16 cellular contexts compared by ENCODE assay signal in genomic region chr17:41380091-41380490, GRCh38. TPM values are rescaled to one million over a fixed set of nuclear protein-coding genes. Genes with fewer than 3 reads are reported as not detected.
DNase-seq lines count a peak whose midpoint lies in the region; TF ChIP-seq lines count a peak whose summit lies in the region.
"Not testable (repeated sequence)": the region's sequence is repeated elsewhere in the genome, so short reads cannot be mapped to it uniquely, and the experiment has no call there.
"Had no signal": no experiment of that assay in that cellular context is flagged by ENCODE, and none has a peak within 500 bp of the region (broad histone marks: within the 10 kb centered on the region; RNA-seq: fewer than 3 reads in every experiment).

No MANE protein-coding gene starts in this region.

- POLR2A ChIA-PET in PC-9 (lab: Charles Lee; ENCODE audit: unreplicated experiment), result interaction anchor here (0.6 to 1.0 kb wide), 3 partner anchors 146 to 479 kb away, joined by 5 to 16 read pairs (median 6); no protein-coding TSS in a partner anchor

- H3K27me3 ChIP-seq in PC-9 (ENCODE audit: insufficient read depth, low read depth), result not testable (repeated sequence)

- H3K9me3 ChIP-seq in PC-9 (ENCODE audit: insufficient read depth, low read depth), result not testable (repeated sequence)

- H3K27ac ChIP-seq in PC-9, result peak overlapping the region; percentile 90

- DNase-seq in ACHN (peak; percentile 54), ELR (ENCODE audit: low read depth) (peak; percentile 98), HPDE6-E6E7 (ENCODE audit: extremely low spot score) (peak; percentile 58), PC-9 (peak; percentile 55 to 88), amniotic epithelial cell (ENCODE audit: low read depth) (peak; percentile 52), epithelial cell of proximal tubule (ENCODE audit: low read depth) (peak; percentile 76), hepatic stellate cell (ENCODE audit: low spot score) (peak; percentile 73), retinal pigment epithelial cell (ENCODE audit: low read depth) (peak; percentile 27)

- H3K9me2 ChIP-seq in PC-9 (ENCODE audit: insufficient read depth), result not testable (repeated sequence)

- in situ Hi-C loops in ACHN (cut with HindIII; ENCODE audit: low pct_ligation_motif_present, low pct_unique_long_range_greater_than_20kb, low sequenced_read_pairs), result not testable (repeated sequence)

- peak overlapping the region; percentile 30; the same call in 1 of the 2 replicates for H3K4me2 ChIP-seq in PC-9

- TF ChIP-seq CTCF in PC-9 (conservative IDR thresholded peaks at IDR 0.05); epithelial cell of proximal tubule (conservative IDR thresholded peaks at IDR 0.05; ENCODE audit: low read depth, low read length); retinal pigment epithelial cell (conservative IDR thresholded peaks at IDR 0.05; ENCODE audit: low read depth, low read length): not testable (repeated sequence)

- not testable (repeated sequence) for H3K36me3 ChIP-seq in PC-9 (ENCODE audit: low read depth)

- not testable (repeated sequence) for BruUV-seq in PC-9 (replicated peaks; lab: Mats Ljungman, UMichigan)

- H4K20me1 ChIP-seq in PC-9 (ENCODE audit: insufficient read depth), result not testable (repeated sequence)

- not testable (repeated sequence) for H2AFZ ChIP-seq in PC-9

- intact Hi-C loops in PC-9 (cut with micrococcal nuclease; ENCODE audit: unreplicated experiment), result not testable (repeated sequence)

- H3K4me3 ChIP-seq in PC-9; epithelial cell of proximal tubule (ENCODE audit: low read depth, low read length); retinal pigment epithelial cell (ENCODE audit: low read length): not testable (repeated sequence)

- peaks cover 26% of the 10 kb centered on the region for H3K4me1 ChIP-seq in PC-9 (replicated peaks; ENCODE audit: insufficient read depth)

- not testable (repeated sequence) for H3K79me2 ChIP-seq in PC-9 (ENCODE audit: low read depth)

- H3F3A ChIP-seq in PC-9 (ENCODE audit: insufficient read depth, low read depth), result not testable (repeated sequence)

- CTCF ChIA-PET in PC-9 (lab: Charles Lee), result not testable (repeated sequence)

RNA-seq across cellular contexts. Expression of gene KRT34, which starts 2.0 kb away (rescaled TPM):
- total RNA-seq in PC-9 (2021), result 0.45 and 1.4 TPM in 2 replicates
- 4.2 and 15.1 TPM in 2 replicates for total RNA-seq in epithelial cell of proximal tubule
- total RNA-seq: A673; activated CD8-positive, alpha-beta T cell treated with anti-CD3 and anti-CD28 coated beads for 36 hours; body of pancreas; CD4-positive, alpha-beta T cell; chondrocyte; G401; pulmonary artery endothelial cell; upper lobe of right lung had no signal

RNA-seq across cellular contexts. Expression of gene KRT33B, which starts 10.5 kb away (rescaled TPM):
- not detected in 2 replicates for total RNA-seq in PC-9 (2021)
- total RNA-seq in epithelial cell of proximal tubule, result 0.29 TPM in 2 replicates
- total RNA-seq: A673; activated CD8-positive, alpha-beta T cell treated with anti-CD3 and anti-CD28 coated beads for 36 hours; body of pancreas; CD4-positive, alpha-beta T cell; chondrocyte; G401; pulmonary artery endothelial cell; upper lobe of right lung had no signal

RNA-seq across cellular contexts. Expression of gene KRT31, which starts 17.3 kb away (rescaled TPM):
- total RNA-seq in PC-9 (2021) (not detected in 2 replicates), epithelial cell of proximal tubule (not detected in 2 replicates)
- total RNA-seq: A673; activated CD8-positive, alpha-beta T cell treated with anti-CD3 and anti-CD28 coated beads for 36 hours; body of pancreas; CD4-positive, alpha-beta T cell; chondrocyte; G401; pulmonary artery endothelial cell; upper lobe of right lung had no signal

RNA-seq across cellular contexts. Expression of gene KRT33A, which starts 29.5 kb away (rescaled TPM):
- total RNA-seq in PC-9 (2021), result not detected in 2 replicates
- total RNA-seq in epithelial cell of proximal tubule, result not detected in 2 replicates
- total RNA-seq: A673; activated CD8-positive, alpha-beta T cell treated with anti-CD3 and anti-CD28 coated beads for 36 hours; body of pancreas; CD4-positive, alpha-beta T cell; chondrocyte; G401; pulmonary artery endothelial cell; upper lobe of right lung had no signal

RNA-seq across cellular contexts. Expression of gene KRT37, which starts 44.3 kb away (rescaled TPM):
- total RNA-seq in PC-9 (2021) (not detected in 2 replicates), epithelial cell of proximal tubule (not detected in 2 replicates)
- total RNA-seq: A673; activated CD8-positive, alpha-beta T cell treated with anti-CD3 and anti-CD28 coated beads for 36 hours; body of pancreas; CD4-positive, alpha-beta T cell; chondrocyte; G401; pulmonary artery endothelial cell; upper lobe of right lung had no signal

Comparison
In these comparisons a context has a peak if more than half of its experiments do, and no peak if none do; other contexts are left out.
1. DNase-seq: peak in every context shown above with its lines; median percentile 98 in ELR; 76 in epithelial cell of proximal tubule; 73 in hepatic stellate cell; 72 in PC-9; 58 in HPDE6-E6E7; 54 in ACHN; 52 in amniotic epithelial cell; 27 in retinal pigment epithelial cell.